Comparison of ENCODE assay signal across 12 cellular contexts in the genomic region with DNA sequence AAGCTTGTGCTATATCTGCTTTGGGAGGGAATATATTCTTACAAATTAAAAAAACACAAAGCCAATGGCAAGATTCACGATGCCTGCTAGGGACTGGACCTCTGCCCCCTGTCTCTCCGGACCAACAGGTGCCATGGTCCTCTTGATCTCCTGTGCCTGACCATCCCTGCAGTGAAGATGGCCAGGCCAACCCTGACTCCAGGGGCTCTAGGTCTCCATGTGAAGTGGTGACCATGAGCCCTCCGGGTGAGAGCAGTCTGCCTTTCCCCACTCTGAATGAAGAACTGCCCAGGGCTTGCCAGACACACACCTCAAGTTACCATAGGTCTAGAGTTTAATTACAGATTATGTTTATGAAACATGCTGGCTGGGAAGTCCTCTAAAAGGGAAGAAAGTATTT. TPM values are rescaled to one million over a fixed set of nuclear protein-coding genes. Genes with fewer than 3 reads are reported as not detected.
DNase-seq lines count a peak whose midpoint lies in the region; ATAC-seq, FAIRE-seq and TF ChIP-seq lines count a peak whose summit lies in the region.
"Had no signal": no experiment of that assay in that cellular context is flagged by ENCODE, and none has a peak within 500 bp of the region (broad histone marks: within the 10 kb centered on the region; RNA-seq: fewer than 3 reads in every experiment).

No MANE protein-coding gene starts in this region.

- H3K4me3 Mint-ChIP-seq in stimulated activated naive CD8-positive, alpha-beta T cell treated with anti-CD3 and anti-CD28 coated beads, Interleukin-15, Interleukin-2, amounts not matched to agents 100 ng/mL and 50 ng/mL, for 24 hours = peak overlapping the region; percentile 99

- peaks cover 67% of the 10 kb centered on the region for H3K4me1 Mint-ChIP-seq in stimulated activated naive CD8-positive, alpha-beta T cell treated with anti-CD3 and anti-CD28 coated beads, Interleukin-15, Interleukin-2, amounts not matched to agents 100 ng/mL and 50 ng/mL, for 24 hours (ENCODE audit: low read depth)

- H3K36me3 Mint-ChIP-seq in stimulated activated naive CD8-positive, alpha-beta T cell treated with anti-CD3 and anti-CD28 coated beads, Interleukin-15, Interleukin-2, amounts not matched to agents 100 ng/mL and 50 ng/mL, for 24 hours (ENCODE audit: low read depth) = peaks cover 25% of the 10 kb centered on the region

- FAIRE-seq in D721Med (lab: Jason Lieb, UNC) = no peak

- no peaks in the 10 kb centered on the region for H3K9me3 Mint-ChIP-seq in stimulated activated naive CD8-positive, alpha-beta T cell treated with anti-CD3 and anti-CD28 coated beads, Interleukin-15, Interleukin-2, amounts not matched to agents 100 ng/mL and 50 ng/mL, for 24 hours

- H3K4me3 ChIP-seq in adrenal gland = peak overlapping the region in 1 of 4 donors; percentile 53
- H3K4me3 ChIP-seq in muscle layer of duodenum (ENCODE audit: low read depth in 1 of 2, low read length in 2 of 2) = peak overlapping the region; percentile 2 to 62
- H3K4me3 ChIP-seq: MG63 had no signal

- intact Hi-C loops in adrenal gland (cut with DNase I) = no loop called here

- H3K27ac ChIP-seq in adrenal gland (peak overlapping the region in 3 of 5 donors; percentile 25 to 76 (median 57)), muscle layer of duodenum (ENCODE audit: low read length) (peak overlapping the region; percentile 40)

- no peaks in the 10 kb centered on the region for H3K27me3 Mint-ChIP-seq in stimulated activated naive CD8-positive, alpha-beta T cell treated with anti-CD3 and anti-CD28 coated beads, Interleukin-15, Interleukin-2, amounts not matched to agents 100 ng/mL and 50 ng/mL, for 24 hours

- DNase-seq in stimulated activated naive CD8-positive, alpha-beta T cell treated with anti-CD3 and anti-CD28 coated beads, Interleukin-15, Interleukin-2, amounts not matched to agents 100 U/mL and 50 U/mL, for 24 hours = no peak
- no peak for DNase-seq in adrenal gland
- no peak for DNase-seq in DMS79 (lab: John Stamatoyannopoulos, UW)
- DNase-seq in GM10248 (ENCODE audit: extremely low spot score) = no peak
- no peak for DNase-seq in D721Med (ENCODE audit: insufficient read length, low spot score)
- DNase-seq: activated CD4-positive, alpha-beta T cell treated with anti-CD3 and anti-CD28 coated beads for 48 hours; MG63; retina had no signal

- TF ChIP-seq CTCF in adrenal gland (IDR thresholded peaks at IDR 0.05) (no peak), GM10248 (IDR thresholded peaks at IDR 0.05; ENCODE audit: control extremely low read depth, extremely low read depth, low read depth, missing control alignments) (no peak), D721Med (IDR thresholded peaks at IDR 0.05; ENCODE audit: insufficient read depth, missing control alignments) (no peak)

- H3K27me3 ChIP-seq in adrenal gland = no peaks in the 10 kb centered on the region
- no peaks in the 10 kb centered on the region for H3K27me3 ChIP-seq in muscle layer of duodenum (ENCODE audit: low read depth, low read length)
- H3K27me3 ChIP-seq: MG63 had no signal

- CTCF ChIA-PET in GM10248 (lab: Yijun Ruan, JAX) = interaction anchor here (0.7 to 1.3 kb wide), 2 partner anchors 15 to 21 kb away, joined by 3 read pairs; no protein-coding TSS in a partner anchor

- TF ChIP-seq POLR2A in adrenal gland (IDR thresholded peaks at IDR 0.05) = no peak

- no peak for ATAC-seq in stimulated activated naive CD8-positive, alpha-beta T cell treated with anti-CD3 and anti-CD28 coated beads, Interleukin-15, Interleukin-2, amounts not matched to agents 100 U/mL and 50 U/mL, for 24 hours
- no peak for ATAC-seq in HG02840 (IDR thresholded peaks at IDR 0.05; ENCODE audit: low FRiP score, unreplicated experiment)

- 69 to 81% (median 75%) methylated on average over 3 of the region's 3 CpGs for WGBS in adrenal gland, 4 donors

- POLR2A ChIA-PET in GM10248 (lab: Yijun Ruan, JAX) = no interaction called here

- H3K36me3 ChIP-seq in adrenal gland (replicated peaks in 1 of 2) = no peaks in the 10 kb centered on the region
- no peaks in the 10 kb centered on the region for H3K36me3 ChIP-seq in muscle layer of duodenum (ENCODE audit: control insufficient read depth in 1 of 2, insufficient read depth in 2 of 2, low read length in 2 of 2)
- H3K36me3 ChIP-seq: MG63 had no signal

- H3K4me1 ChIP-seq in adrenal gland (replicated peaks in 1 of 2) (peaks cover 0 to 18% of the 10 kb centered on the region in 2 donors), muscle layer of duodenum (ENCODE audit: control insufficient read depth in 1 of 2, insufficient read depth in 2 of 2, low read length in 2 of 2) (peaks cover 0 to 14% of the 10 kb centered on the region in 2 donors)

- peak overlapping the region; percentile 99 for H3K27ac Mint-ChIP-seq in stimulated activated naive CD8-positive, alpha-beta T cell treated with anti-CD3 and anti-CD28 coated beads, Interleukin-15, Interleukin-2, amounts not matched to agents 100 ng/mL and 50 ng/mL, for 24 hours

- H3K9me3 ChIP-seq in adrenal gland (replicated peaks in 1 of 3) = no peaks in the 10 kb centered on the region
- no peaks in the 10 kb centered on the region for H3K9me3 ChIP-seq in muscle layer of duodenum (ENCODE audit: control insufficient read depth in 1 of 2, low read length in 2 of 2)
- H3K9me3 ChIP-seq: MG63 had no signal

RNA-seq across cellular contexts. Expression of a gene that starts 1.5 kb away (rescaled TPM):
- 100 to 1,000 TPM in 5 of 8 donors, 10 to 100 TPM in 3; 72.7 to 196 (median 109) TPM for total RNA-seq in adrenal gland
- polyA plus RNA-seq in adrenal gland = 100 to 1,000 TPM; 157 to 190 (median 165) TPM

RNA-seq across cellular contexts. Expression of a gene that starts 12.9 kb away (rescaled TPM):
- total RNA-seq in adrenal gland = 1 to 10 TPM in 1 of 8 donors, not detected in 7; 5.9 TPM
- polyA plus RNA-seq in adrenal gland = 1 to 10 TPM in 1 of 3 donors, under 1 TPM in 1, not detected in 1; 0.48 to 1.9 TPM
- total RNA-seq: chondrocyte had no signal

RNA-seq across cellular contexts. Expression of a gene that starts 21.6 kb away (rescaled TPM):
- total RNA-seq in adrenal gland = 1 to 10 TPM in 4 of 8 donors, under 1 TPM in 2, not detected in 2; 0.18 to 2.3 (median 1.1) TPM
- 1 to 10 TPM in 2 of 3 donors, under 1 TPM in 1; 0.34 to 3.0 (median 1.2) TPM for polyA plus RNA-seq in adrenal gland
